ENCODE assay signal across 1 cellular context in the genomic region with DNA sequence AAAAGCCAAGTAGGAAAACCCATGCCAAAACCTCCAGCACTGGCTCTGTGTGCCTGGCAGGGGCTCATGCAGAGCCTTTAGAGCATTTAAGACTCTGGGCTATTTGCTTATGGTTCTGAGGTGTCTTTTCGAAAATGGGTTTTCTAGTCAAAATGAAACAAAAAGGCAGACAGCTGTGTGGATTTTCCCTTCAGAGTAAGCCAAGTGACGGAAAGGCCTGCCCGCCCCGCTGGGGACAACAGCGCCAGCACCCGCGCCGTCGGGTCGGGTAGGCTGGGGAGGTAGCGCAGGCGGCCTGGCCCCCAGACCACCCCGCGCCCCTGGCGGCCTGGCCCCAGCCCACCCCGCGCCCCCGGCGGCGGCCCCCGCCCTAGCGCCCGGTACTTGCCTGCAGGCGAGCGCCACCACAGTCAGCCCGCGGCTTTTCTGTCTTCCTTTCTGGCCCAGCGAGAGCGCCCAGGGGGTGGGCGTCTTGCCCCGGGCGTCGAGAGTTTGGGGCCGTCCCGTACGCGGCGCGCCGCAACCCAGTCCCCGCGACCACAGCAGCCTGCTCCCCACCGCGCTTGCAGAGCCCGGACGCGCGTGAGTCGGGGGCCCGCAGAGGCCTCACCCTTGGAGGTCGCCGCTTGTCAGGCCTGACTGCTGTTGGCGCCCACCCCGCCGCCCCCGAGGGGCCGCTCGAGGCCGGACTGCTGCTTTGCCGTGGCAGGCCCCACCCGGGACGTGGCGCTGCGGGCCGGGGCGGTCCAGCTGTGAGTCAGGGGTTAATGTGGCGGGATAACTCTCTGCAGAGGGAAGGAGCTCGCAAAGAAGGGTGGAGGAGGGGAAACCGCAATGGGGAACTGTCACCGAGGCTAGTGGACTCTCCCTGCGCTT.
TF ChIP-seq lines count a peak whose summit lies in the region.

A gene with protein sequence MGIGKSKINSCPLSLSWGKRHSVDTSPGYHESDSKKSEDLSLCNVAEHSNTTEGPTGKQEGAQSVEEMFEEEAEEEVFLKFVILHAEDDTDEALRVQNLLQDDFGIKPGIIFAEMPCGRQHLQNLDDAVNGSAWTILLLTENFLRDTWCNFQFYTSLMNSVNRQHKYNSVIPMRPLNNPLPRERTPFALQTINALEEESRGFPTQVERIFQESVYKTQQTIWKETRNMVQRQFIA (minus strand): TSS at position 771 of the 876 bp plus-strand sequence. CDS start 21,223 bp downstream, outside the sequence.

TF ChIP-seq in HepG2, 621 proteins besides CTCF, POLR2A, EP300 and RAD21 (continued from another document and continues in another):
- TF ChIP-seq, protein P1, sequence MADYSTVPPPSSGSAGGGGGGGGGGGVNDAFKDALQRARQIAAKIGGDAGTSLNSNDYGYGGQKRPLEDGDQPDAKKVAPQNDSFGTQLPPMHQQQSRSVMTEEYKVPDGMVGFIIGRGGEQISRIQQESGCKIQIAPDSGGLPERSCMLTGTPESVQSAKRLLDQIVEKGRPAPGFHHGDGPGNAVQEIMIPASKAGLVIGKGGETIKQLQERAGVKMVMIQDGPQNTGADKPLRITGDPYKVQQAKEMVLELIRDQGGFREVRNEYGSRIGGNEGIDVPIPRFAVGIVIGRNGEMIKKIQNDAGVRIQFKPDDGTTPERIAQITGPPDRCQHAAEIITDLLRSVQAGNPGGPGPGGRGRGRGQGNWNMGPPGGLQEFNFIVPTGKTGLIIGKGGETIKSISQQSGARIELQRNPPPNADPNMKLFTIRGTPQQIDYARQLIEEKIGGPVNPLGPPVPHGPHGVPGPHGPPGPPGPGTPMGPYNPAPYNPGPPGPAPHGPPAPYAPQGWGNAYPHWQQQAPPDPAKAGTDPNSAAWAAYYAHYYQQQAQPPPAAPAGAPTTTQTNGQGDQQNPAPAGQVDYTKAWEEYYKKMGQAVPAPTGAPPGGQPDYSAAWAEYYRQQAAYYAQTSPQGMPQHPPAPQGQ (CRISPR knock-in tag; IDR thresholded peaks at IDR 0.05; ENCODE audit: borderline replicate concordance) = no peak
- TF ChIP-seq JUNB (CRISPR knock-in tag; IDR thresholded peaks at IDR 0.05; ENCODE audit: borderline replicate concordance) = no peak
- TF ChIP-seq ZNF891 (CRISPR knock-in tag; IDR thresholded peaks at IDR 0.05) = no peak
- TF ChIP-seq, protein P2, sequence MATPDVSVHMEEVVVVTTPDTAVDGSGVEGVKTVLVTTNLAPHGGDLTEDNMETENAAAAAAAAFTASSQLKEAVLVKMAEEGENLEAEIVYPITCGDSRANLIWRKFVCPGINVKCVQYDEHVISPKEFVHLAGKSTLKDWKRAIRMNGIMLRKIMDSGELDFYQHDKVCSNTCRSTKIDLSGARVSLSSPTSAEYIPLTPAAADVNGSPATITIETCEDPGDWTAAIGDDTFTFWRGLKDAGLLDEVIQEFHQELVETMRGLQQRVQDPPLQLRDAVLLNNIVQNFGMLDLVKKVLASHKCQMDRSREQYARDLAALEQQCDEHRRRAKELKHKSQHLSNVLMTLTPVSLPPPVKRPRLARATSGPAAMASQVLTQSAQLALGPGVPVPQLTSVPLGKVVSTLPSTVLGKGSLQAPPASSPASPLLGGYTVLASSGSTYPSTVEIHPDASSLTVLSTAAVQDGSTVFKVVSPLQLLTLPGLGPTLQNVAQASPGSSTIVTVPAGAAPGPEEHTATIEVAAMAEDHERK (CRISPR knock-in tag; IDR thresholded peaks at IDR 0.05; ENCODE audit: low read depth) = no peak
- no peak for TF ChIP-seq SIN3B (IDR thresholded peaks at IDR 0.05; ENCODE audit: low read length)
- TF ChIP-seq KDM5A (IDR thresholded peaks at IDR 0.05; ENCODE audit: borderline replicate concordance, low read length) = no peak
- no peak for TF ChIP-seq RFXANK (CRISPR knock-in tag; IDR thresholded peaks at IDR 0.05)
- TF ChIP-seq, protein P3, sequence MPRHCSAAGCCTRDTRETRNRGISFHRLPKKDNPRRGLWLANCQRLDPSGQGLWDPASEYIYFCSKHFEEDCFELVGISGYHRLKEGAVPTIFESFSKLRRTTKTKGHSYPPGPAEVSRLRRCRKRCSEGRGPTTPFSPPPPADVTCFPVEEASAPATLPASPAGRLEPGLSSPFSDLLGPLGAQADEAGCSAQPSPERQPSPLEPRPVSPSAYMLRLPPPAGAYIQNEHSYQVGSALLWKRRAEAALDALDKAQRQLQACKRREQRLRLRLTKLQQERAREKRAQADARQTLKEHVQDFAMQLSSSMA (CRISPR knock-in tag; IDR thresholded peaks at IDR 0.05) = no peak
- TF ChIP-seq ZNF510 (CRISPR knock-in tag; IDR thresholded peaks at IDR 0.05; ENCODE audit: low read depth) = no peak
- TF ChIP-seq SIX4 (CRISPR knock-in tag; IDR thresholded peaks at IDR 0.05) = no peak
- TF ChIP-seq NCOA2 (CRISPR knock-in tag; IDR thresholded peaks at IDR 0.05) = no peak
- TF ChIP-seq ZNF232 (CRISPR knock-in tag; IDR thresholded peaks at IDR 0.05; ENCODE audit: borderline replicate concordance) = no peak
- TF ChIP-seq CC2D1A (CRISPR knock-in tag; IDR thresholded peaks at IDR 0.05) = no peak
- no peak for TF ChIP-seq MTF2 (CRISPR knock-in tag; IDR thresholded peaks at IDR 0.05; ENCODE audit: borderline replicate concordance)
- TF ChIP-seq TCF7 (IDR thresholded peaks at IDR 0.05; ENCODE audit: low read depth) = no peak
- TF ChIP-seq AGO1 (IDR thresholded peaks at IDR 0.05; ENCODE audit: low read depth, low read length, poor library complexity, severe bottlenecking) = no peak
- no peak for TF ChIP-seq ZNF781 (CRISPR knock-in tag; IDR thresholded peaks at IDR 0.05; ENCODE audit: borderline replicate concordance, not compliant biosample characterization)
- TF ChIP-seq DR1 (CRISPR knock-in tag; IDR thresholded peaks at IDR 0.05) = no peak
- no peak for TF ChIP-seq ATF7 (IDR thresholded peaks at IDR 0.05)
- TF ChIP-seq ATF7 (CRISPR knock-in tag; IDR thresholded peaks at IDR 0.05) = no peak
- TF ChIP-seq, protein P4, sequence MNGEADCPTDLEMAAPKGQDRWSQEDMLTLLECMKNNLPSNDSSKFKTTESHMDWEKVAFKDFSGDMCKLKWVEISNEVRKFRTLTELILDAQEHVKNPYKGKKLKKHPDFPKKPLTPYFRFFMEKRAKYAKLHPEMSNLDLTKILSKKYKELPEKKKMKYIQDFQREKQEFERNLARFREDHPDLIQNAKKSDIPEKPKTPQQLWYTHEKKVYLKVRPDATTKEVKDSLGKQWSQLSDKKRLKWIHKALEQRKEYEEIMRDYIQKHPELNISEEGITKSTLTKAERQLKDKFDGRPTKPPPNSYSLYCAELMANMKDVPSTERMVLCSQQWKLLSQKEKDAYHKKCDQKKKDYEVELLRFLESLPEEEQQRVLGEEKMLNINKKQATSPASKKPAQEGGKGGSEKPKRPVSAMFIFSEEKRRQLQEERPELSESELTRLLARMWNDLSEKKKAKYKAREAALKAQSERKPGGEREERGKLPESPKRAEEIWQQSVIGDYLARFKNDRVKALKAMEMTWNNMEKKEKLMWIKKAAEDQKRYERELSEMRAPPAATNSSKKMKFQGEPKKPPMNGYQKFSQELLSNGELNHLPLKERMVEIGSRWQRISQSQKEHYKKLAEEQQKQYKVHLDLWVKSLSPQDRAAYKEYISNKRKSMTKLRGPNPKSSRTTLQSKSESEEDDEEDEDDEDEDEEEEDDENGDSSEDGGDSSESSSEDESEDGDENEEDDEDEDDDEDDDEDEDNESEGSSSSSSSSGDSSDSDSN (CRISPR knock-in tag; IDR thresholded peaks at IDR 0.05) = peak; percentile 32; the same call in 1 of the 2 replicates
- no peak for TF ChIP-seq HNRNPL (IDR thresholded peaks at IDR 0.05; ENCODE audit: low read depth, low read length)
- TF ChIP-seq, protein P5, sequence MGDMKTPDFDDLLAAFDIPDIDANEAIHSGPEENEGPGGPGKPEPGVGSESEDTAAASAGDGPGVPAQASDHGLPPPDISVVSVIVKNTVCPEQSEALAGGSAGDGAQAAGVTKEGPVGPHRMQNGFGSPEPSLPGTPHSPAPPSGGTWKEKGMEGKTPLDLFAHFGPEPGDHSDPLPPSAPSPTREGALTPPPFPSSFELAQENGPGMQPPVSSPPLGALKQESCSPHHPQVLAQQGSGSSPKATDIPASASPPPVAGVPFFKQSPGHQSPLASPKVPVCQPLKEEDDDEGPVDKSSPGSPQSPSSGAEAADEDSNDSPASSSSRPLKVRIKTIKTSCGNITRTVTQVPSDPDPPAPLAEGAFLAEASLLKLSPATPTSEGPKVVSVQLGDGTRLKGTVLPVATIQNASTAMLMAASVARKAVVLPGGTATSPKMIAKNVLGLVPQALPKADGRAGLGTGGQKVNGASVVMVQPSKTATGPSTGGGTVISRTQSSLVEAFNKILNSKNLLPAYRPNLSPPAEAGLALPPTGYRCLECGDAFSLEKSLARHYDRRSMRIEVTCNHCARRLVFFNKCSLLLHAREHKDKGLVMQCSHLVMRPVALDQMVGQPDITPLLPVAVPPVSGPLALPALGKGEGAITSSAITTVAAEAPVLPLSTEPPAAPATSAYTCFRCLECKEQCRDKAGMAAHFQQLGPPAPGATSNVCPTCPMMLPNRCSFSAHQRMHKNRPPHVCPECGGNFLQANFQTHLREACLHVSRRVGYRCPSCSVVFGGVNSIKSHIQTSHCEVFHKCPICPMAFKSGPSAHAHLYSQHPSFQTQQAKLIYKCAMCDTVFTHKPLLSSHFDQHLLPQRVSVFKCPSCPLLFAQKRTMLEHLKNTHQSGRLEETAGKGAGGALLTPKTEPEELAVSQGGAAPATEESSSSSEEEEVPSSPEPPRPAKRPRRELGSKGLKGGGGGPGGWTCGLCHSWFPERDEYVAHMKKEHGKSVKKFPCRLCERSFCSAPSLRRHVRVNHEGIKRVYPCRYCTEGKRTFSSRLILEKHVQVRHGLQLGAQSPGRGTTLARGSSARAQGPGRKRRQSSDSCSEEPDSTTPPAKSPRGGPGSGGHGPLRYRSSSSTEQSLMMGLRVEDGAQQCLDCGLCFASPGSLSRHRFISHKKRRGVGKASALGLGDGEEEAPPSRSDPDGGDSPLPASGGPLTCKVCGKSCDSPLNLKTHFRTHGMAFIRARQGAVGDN (CRISPR knock-in tag; IDR thresholded peaks at IDR 0.05) = peak; percentile 68
- no peak for TF ChIP-seq KAT8 (CRISPR knock-in tag; IDR thresholded peaks at IDR 0.05)
- 0 out of 2 replicates have a peak, but pooled peaks have one; percentile 34 for TF ChIP-seq SALL2 (CRISPR knock-in tag; IDR thresholded peaks at IDR 0.05)
- TF ChIP-seq, protein P6, sequence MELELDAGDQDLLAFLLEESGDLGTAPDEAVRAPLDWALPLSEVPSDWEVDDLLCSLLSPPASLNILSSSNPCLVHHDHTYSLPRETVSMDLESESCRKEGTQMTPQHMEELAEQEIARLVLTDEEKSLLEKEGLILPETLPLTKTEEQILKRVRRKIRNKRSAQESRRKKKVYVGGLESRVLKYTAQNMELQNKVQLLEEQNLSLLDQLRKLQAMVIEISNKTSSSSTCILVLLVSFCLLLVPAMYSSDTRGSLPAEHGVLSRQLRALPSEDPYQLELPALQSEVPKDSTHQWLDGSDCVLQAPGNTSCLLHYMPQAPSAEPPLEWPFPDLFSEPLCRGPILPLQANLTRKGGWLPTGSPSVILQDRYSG (CRISPR knock-in tag; IDR thresholded peaks at IDR 0.05) = 0 out of 2 replicates have a peak, but pooled peaks have one; percentile 45
- TF ChIP-seq ZNF670 (CRISPR knock-in tag; IDR thresholded peaks at IDR 0.05; ENCODE audit: borderline replicate concordance) = no peak
- TF ChIP-seq ZNF563 (CRISPR knock-in tag; IDR thresholded peaks at IDR 0.05) = no peak
- no peak for TF ChIP-seq RAD51 (IDR thresholded peaks at IDR 0.05; ENCODE audit: borderline replicate concordance)
- TF ChIP-seq NFRKB (IDR thresholded peaks at IDR 0.05) = no peak
- TF ChIP-seq KAT7 (CRISPR knock-in tag; IDR thresholded peaks at IDR 0.05; ENCODE audit: borderline replicate concordance) = no peak
- TF ChIP-seq, protein P7, sequence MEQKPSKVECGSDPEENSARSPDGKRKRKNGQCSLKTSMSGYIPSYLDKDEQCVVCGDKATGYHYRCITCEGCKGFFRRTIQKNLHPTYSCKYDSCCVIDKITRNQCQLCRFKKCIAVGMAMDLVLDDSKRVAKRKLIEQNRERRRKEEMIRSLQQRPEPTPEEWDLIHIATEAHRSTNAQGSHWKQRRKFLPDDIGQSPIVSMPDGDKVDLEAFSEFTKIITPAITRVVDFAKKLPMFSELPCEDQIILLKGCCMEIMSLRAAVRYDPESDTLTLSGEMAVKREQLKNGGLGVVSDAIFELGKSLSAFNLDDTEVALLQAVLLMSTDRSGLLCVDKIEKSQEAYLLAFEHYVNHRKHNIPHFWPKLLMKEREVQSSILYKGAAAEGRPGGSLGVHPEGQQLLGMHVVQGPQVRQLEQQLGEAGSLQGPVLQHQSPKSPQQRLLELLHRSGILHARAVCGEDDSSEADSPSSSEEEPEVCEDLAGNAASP (CRISPR knock-in tag; IDR thresholded peaks at IDR 0.05; ENCODE audit: borderline replicate concordance) = no peak
- TF ChIP-seq BHLHE40 (IDR thresholded peaks at IDR 0.05; ENCODE audit: low read length) = no peak
- TF ChIP-seq, protein P8, sequence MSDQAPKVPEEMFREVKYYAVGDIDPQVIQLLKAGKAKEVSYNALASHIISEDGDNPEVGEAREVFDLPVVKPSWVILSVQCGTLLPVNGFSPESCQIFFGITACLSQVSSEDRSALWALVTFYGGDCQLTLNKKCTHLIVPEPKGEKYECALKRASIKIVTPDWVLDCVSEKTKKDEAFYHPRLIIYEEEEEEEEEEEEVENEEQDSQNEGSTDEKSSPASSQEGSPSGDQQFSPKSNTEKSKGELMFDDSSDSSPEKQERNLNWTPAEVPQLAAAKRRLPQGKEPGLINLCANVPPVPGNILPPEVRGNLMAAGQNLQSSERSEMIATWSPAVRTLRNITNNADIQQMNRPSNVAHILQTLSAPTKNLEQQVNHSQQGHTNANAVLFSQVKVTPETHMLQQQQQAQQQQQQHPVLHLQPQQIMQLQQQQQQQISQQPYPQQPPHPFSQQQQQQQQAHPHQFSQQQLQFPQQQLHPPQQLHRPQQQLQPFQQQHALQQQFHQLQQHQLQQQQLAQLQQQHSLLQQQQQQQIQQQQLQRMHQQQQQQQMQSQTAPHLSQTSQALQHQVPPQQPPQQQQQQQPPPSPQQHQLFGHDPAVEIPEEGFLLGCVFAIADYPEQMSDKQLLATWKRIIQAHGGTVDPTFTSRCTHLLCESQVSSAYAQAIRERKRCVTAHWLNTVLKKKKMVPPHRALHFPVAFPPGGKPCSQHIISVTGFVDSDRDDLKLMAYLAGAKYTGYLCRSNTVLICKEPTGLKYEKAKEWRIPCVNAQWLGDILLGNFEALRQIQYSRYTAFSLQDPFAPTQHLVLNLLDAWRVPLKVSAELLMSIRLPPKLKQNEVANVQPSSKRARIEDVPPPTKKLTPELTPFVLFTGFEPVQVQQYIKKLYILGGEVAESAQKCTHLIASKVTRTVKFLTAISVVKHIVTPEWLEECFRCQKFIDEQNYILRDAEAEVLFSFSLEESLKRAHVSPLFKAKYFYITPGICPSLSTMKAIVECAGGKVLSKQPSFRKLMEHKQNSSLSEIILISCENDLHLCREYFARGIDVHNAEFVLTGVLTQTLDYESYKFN (CRISPR knock-in tag; conservative IDR thresholded peaks at IDR 0.05) = no peak
